ENCODE assay signal across 8 cellular contexts in the genomic region with DNA sequence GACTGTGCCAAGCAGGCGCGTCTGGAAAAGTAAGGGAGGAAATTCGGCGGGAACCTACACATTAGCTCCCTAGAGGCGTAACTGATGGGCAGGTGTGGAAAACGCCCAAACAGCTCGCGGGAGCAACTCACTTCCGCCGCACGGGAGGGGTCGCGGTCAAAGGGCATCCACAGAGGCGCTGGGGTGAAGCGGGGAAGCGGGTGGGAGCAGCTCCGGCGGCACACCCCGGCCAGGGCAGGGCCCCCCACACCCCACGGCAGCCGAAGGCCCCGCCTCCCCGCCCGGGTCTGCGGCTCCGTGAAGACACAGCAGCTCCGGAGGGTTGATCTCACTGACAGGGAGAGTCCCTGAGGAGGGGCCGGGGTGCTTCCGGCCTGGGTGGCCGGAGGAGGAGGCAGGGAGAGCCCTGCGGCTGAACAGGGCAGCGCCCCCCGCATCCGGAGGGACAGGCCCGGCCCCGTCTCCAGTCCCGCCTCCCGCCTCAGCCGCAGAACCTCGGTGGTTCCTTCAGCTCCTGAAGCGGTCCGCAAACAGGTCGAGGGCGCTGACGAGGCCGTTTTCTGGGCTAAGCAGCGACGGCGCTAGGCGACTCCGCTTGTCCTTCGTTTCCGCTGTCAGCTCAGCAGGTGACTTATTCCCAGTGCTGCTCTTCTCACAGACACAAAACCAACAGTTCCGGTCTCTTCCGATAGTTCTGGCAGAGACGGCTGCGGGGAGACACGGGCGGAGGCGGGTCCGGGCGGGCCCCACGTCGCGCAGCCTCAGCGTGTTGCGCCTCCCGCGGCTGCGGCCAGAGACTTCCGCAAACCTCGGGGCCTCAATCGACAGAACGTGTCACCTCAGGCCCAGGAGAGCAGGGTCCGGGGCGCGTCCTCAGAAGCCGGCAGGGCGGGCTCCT.
A peak's percentile ranks its signal among the peaks of the same experiment; 100 is the strongest.
DNase-seq lines count a peak whose midpoint lies in the region; ATAC-seq, FAIRE-seq and TF ChIP-seq lines count a peak whose summit lies in the region.

No MANE protein-coding gene starts in this region.

- CTCF ChIA-PET in activated CD4-positive, alpha-beta T cell treated with anti-CD3 and anti-CD28 coated beads for 36 hours (lab: Charles Lee), result interaction anchor here (0.9 kb wide), 1 partner anchor 14 kb away, joined by 5 read pairs; no protein-coding TSS in a partner anchor

- H3K27me3 ChIP-seq in BLaER1 treated with 17β-estradiol and CSF1 and Interleukin-3, amounts not matched to agents 10 nM and 100 nM, result peaks cover 0 to 46% (median 9%) of the 10 kb centered on the region in 11 experiments; a peak in 10 of 22 replicates
- H3K27me3 ChIP-seq in duodenal mucosa (ENCODE audit: control insufficient read depth in 1 of 2, insufficient read depth in 2 of 2, low read length in 2 of 2) (no peaks in the 10 kb centered on the region), prostate gland (replicated peaks; ENCODE audit: insufficient read depth) (no peaks in the 10 kb centered on the region)

- intact Hi-C loops in activated CD4-positive, alpha-beta T cell treated with anti-CD3 and anti-CD28 coated beads for 36 hours (cut with DNase I, micrococcal nuclease), result loop anchor here (5.0 to 10.0 kb wide), 5 partner anchors 41 to 262 kb away; no protein-coding TSS in a partner anchor
- intact Hi-C loops in prostate gland (cut with DNase I), result no loop called here

- peak overlapping the region; percentile 33 to 80 (median 71); a peak in 21 of 22 replicates for H3K27ac ChIP-seq in BLaER1 treated with 17β-estradiol and CSF1 and Interleukin-3, amounts not matched to agents 10 nM and 100 nM
- H3K27ac ChIP-seq in duodenal mucosa (ENCODE audit: low read depth, low read length) (no peak overlapping the region), prostate gland (peak overlapping the region in 1 of 2 donors; percentile 33)

- peak overlapping the region; percentile 80 for H3K27ac Mint-ChIP-seq in activated CD4-positive, alpha-beta T cell treated with anti-CD3 and anti-CD28 coated beads for 36 hours

- no peak for TF ChIP-seq POLR2A in prostate gland (IDR thresholded peaks at IDR 0.05)

- H3K36me3 Mint-ChIP-seq in activated CD4-positive, alpha-beta T cell treated with anti-CD3 and anti-CD28 coated beads for 36 hours (ENCODE audit: low read depth), result no peaks in the 10 kb centered on the region

- H3K4me3 Mint-ChIP-seq in activated CD4-positive, alpha-beta T cell treated with anti-CD3 and anti-CD28 coated beads for 36 hours, result peak overlapping the region; percentile 72

- DNase-seq in activated CD4-positive, alpha-beta T cell treated with anti-CD3 and anti-CD28 coated beads for 36 hours, result peak; percentile 78
- DNase-seq in prostate gland (ENCODE audit: low spot score) (no peak), urothelium cell line (ENCODE audit: low spot score) (peak; percentile 14), NCI-H146 (lab: John Stamatoyannopoulos, UW) (no peak), hypothalamus (lab: John Stamatoyannopoulos, UW) (no peak)

- H3K27me3 Mint-ChIP-seq in activated CD4-positive, alpha-beta T cell treated with anti-CD3 and anti-CD28 coated beads for 36 hours, result no peaks in the 10 kb centered on the region

- peak overlapping the region; percentile 47 to 79 (median 73) for H3K9ac ChIP-seq in BLaER1 treated with 17β-estradiol and CSF1 and Interleukin-3, amounts not matched to agents 10 nM and 100 nM
- peak overlapping the region; percentile 4 to 15 for H3K9ac ChIP-seq in duodenal mucosa (ENCODE audit: low read depth in 1 of 2, low read length in 2 of 2)

- peak; percentile 73 for ATAC-seq in HG02852 (IDR thresholded peaks at IDR 0.05; ENCODE audit: unreplicated experiment)
- peak; percentile 81 for ATAC-seq in activated CD4-positive, alpha-beta T cell treated with anti-CD3 and anti-CD28 coated beads for 36 hours

- H3K36me3 ChIP-seq in BLaER1 treated with 17β-estradiol and CSF1 and Interleukin-3, amounts not matched to agents 10 nM and 100 nM, result no peaks in the 10 kb centered on the region
- no peaks in the 10 kb centered on the region for H3K36me3 ChIP-seq in duodenal mucosa (ENCODE audit: control insufficient read depth in 1 of 2, insufficient read depth in 2 of 2, low read length in 2 of 2)
- no peaks in the 10 kb centered on the region for H3K36me3 ChIP-seq in prostate gland

- peak in 1 of 4 experiments; percentile 14 for TF ChIP-seq CTCF in prostate gland (IDR thresholded peaks at IDR 0.05)

- H3K9me3 Mint-ChIP-seq in activated CD4-positive, alpha-beta T cell treated with anti-CD3 and anti-CD28 coated beads for 36 hours (ENCODE audit: low read depth), result no peaks in the 10 kb centered on the region

- peaks cover 16 to 85% (median 61%) of the 10 kb centered on the region in 10 experiments for H3K4me1 ChIP-seq in BLaER1 treated with 17β-estradiol and CSF1 and Interleukin-3, amounts not matched to agents 10 nM and 100 nM
- H3K4me1 ChIP-seq in duodenal mucosa (ENCODE audit: control insufficient read depth in 1 of 2, insufficient read depth in 2 of 2, low read length in 2 of 2) (no peaks in the 10 kb centered on the region), prostate gland (replicated peaks) (no peaks in the 10 kb centered on the region)

- WGBS in prostate gland, result 63% methylated on average over 68 of the region's 79 CpGs

- H3K4me1 Mint-ChIP-seq in activated CD4-positive, alpha-beta T cell treated with anti-CD3 and anti-CD28 coated beads for 36 hours, result peaks cover 10% of the 10 kb centered on the region

- peak overlapping the region; percentile 51 to 74 (median 60) for H3K4me3 ChIP-seq in BLaER1 treated with 17β-estradiol and CSF1 and Interleukin-3, amounts not matched to agents 10 nM and 100 nM
- H3K4me3 ChIP-seq in duodenal mucosa (ENCODE audit: low read depth in 1 of 2, low read length in 2 of 2), result peak overlapping the region; percentile 69 to 72
- peak overlapping the region; percentile 21 to 23 for H3K4me3 ChIP-seq in prostate gland

- FAIRE-seq in urothelium cell line (lab: Jason Lieb, UNC), result no peak

- H3K4me2 ChIP-seq in BLaER1 treated with 17β-estradiol and CSF1 and Interleukin-3, amounts not matched to agents 10 nM and 100 nM, result peak overlapping the region; percentile 89 to 99 (median 97)

- POLR2A ChIA-PET in activated CD4-positive, alpha-beta T cell treated with anti-CD3 and anti-CD28 coated beads for 36 hours (lab: Charles Lee), result no interaction called here

- H4K20me1 ChIP-seq in BLaER1 treated with 17β-estradiol and CSF1 and Interleukin-3, amounts not matched to agents 10 nM and 100 nM, result peaks cover 0 to 5% (median 0%) of the 10 kb centered on the region in 11 experiments; a peak in 2 of 22 replicates

- no peaks in the 10 kb centered on the region for H3K9me3 ChIP-seq in BLaER1 treated with 17β-estradiol and CSF1 and Interleukin-3, amounts not matched to agents 10 nM and 100 nM (replicated peaks in 1 of 11)
- H3K9me3 ChIP-seq in duodenal mucosa (ENCODE audit: control insufficient read depth in 1 of 2, low read length in 2 of 2), result no peaks in the 10 kb centered on the region
- no peaks in the 10 kb centered on the region for H3K9me3 ChIP-seq in prostate gland

Comparison
In these comparisons a context has a peak if more than half of its experiments do, and no peak if none do; other contexts are left out.
1. DNase-seq: peak in activated CD4-positive, alpha-beta T cell treated with anti-CD3 and anti-CD28 coated beads for 36 hours (single experiment) and urothelium cell line (single experiment); none in prostate gland (single experiment), NCI-H146 (single experiment) and hypothalamus (0 of 51).
2. Peak in every context shown above with its lines, with median percentiles within 50 percentile points of each other: H3K4me3 ChIP-seq.